In genomic region chr3:102756706-102757105, GRCh38 we compare ENCODE assay signal across 19 cellular contexts.
A peak's percentile ranks its signal among the peaks of the same experiment; 100 is the strongest.
DNase-seq lines count a peak whose midpoint lies in the region; ATAC-seq, FAIRE-seq and TF ChIP-seq lines count a peak whose summit lies in the region.
"Had no signal": no experiment of that assay in that cellular context is flagged by ENCODE, and none has a peak within 500 bp of the region (broad histone marks: within the 10 kb centered on the region; RNA-seq: fewer than 3 reads in every experiment).

No MANE protein-coding gene starts in this region.

- POLR2A ChIA-PET in H1 (lab: Charles Lee; ENCODE audit: partially characterized antibody) = no interaction called here

- H2BK15ac ChIP-seq in H1 (ENCODE audit: low read length) = no peak overlapping the region

- no peak overlapping the region for H3K18ac ChIP-seq in H1 (ENCODE audit: extremely low read depth, low read length)
- H3K18ac ChIP-seq in trophoblast cell (ENCODE audit: low read length) = no peak overlapping the region

- H4K5ac ChIP-seq in H1 (ENCODE audit: insufficient read length, low read depth, low read length) = no peak overlapping the region

- no peaks in the 10 kb centered on the region for H3K79me1 ChIP-seq in H1 (ENCODE audit: low read depth, low read length)
- no peaks in the 10 kb centered on the region for H3K79me1 ChIP-seq in trophoblast cell (ENCODE audit: low read length)

- H3K4me1 ChIP-seq in H1 (replicated peaks in 1 of 4; ENCODE audit: control insufficient read depth in 3 of 4, insufficient read depth in 4 of 4, low read length in 3 of 4) (no peaks in the 10 kb centered on the region), right lobe of liver (peaks cover 0 to 22% (median 6%) of the 10 kb centered on the region in 4 donors), trophoblast cell (ENCODE audit: control insufficient read depth in 1 of 2, insufficient read depth in 2 of 2, low read length in 2 of 2) (no peaks in the 10 kb centered on the region)
- H3K4me1 ChIP-seq: Caco-2 had no signal

- no peak overlapping the region for H2BK20ac ChIP-seq in H1 (ENCODE audit: low read length)

- intact Hi-C loops in right lobe of liver (cut with DNase I) = no loop called here

- WGBS in H1 (ENCODE audit: extremely low coverage in 1 of 2, insufficient coverage in 1 of 2, insufficient read length in 1 of 2, insufficient replicate concordance in 2 of 2, low coverage in 1 of 2, low lambda C conversion rate in 2 of 2, missing lambda C conversion rate in 1 of 2), 2 experiments = 92% methylated on average over 2 of the region's 2 CpGs; no CpG with 5 or more reads in 1 of the 2 experiments
- WGBS in right lobe of liver (ENCODE audit: insufficient coverage, low coverage, low lambda C conversion rate, missing lambda C conversion rate) = 20% methylated on average over 2 of the region's 2 CpGs
- WGBS in trophoblast cell (ENCODE audit: extremely low coverage, insufficient coverage, insufficient read length) = no CpG with 5 or more reads among the region's 2 CpGs

- no peaks in the 10 kb centered on the region for H4K20me1 ChIP-seq in H1 (replicated peaks in 1 of 2; ENCODE audit: control insufficient read depth in 1 of 2, insufficient read depth in 2 of 2, low read length in 2 of 2)

- H3K23me2 ChIP-seq in H1 (ENCODE audit: low read depth, low read length) = no peaks in the 10 kb centered on the region

- H3K23ac ChIP-seq in H1 (ENCODE audit: insufficient read length) (no peak overlapping the region), trophoblast cell (ENCODE audit: low read length) (no peak overlapping the region)

- no peak for TF ChIP-seq CTCF in LNCaP clone FGC (IDR thresholded peaks at IDR 0.05; ENCODE audit: control insufficient read depth, extremely low read depth, insufficient read depth)
- no peak for TF ChIP-seq CTCF in H1 (IDR thresholded peaks at IDR 0.05; ENCODE audit: control extremely low read depth in 1 of 3, insufficient read depth in 1 of 3, low read depth in 1 of 3, low read length in 3 of 3)
- TF ChIP-seq CTCF in right lobe of liver (IDR thresholded peaks at IDR 0.05) = no peak

- H2AK5ac ChIP-seq in H1 (ENCODE audit: low read depth, low read length) = no peak overlapping the region
- no peak overlapping the region for H2AK5ac ChIP-seq in trophoblast cell (ENCODE audit: low read length)

- H3K14ac ChIP-seq in H1 (ENCODE audit: insufficient read length) = no peak overlapping the region
- no peak overlapping the region for H3K14ac ChIP-seq in trophoblast cell (ENCODE audit: low read length)

- H2BK120ac ChIP-seq in H1 (replicated peaks; ENCODE audit: low read depth, low read length) (no peak overlapping the region), trophoblast cell (ENCODE audit: insufficient read depth, low read length, poor library complexity) (no peak overlapping the region)

- FAIRE-seq in H1 (lab: Jason Lieb, UNC) = no peak
- FAIRE-seq: A204.1, D721Med, GM12892, GM18507, K562 had no signal

- H3K36me3 ChIP-seq in H1 (ENCODE audit: control insufficient read depth in 2 of 4, insufficient read depth in 4 of 4, low read length in 3 of 4) (no peaks in the 10 kb centered on the region), right lobe of liver (no peaks in the 10 kb centered on the region), trophoblast cell (ENCODE audit: control insufficient read depth in 1 of 2, insufficient read depth in 2 of 2, low read length in 2 of 2) (no peaks in the 10 kb centered on the region)
- H3K36me3 ChIP-seq: HAP-1 had no signal

- H3K4ac ChIP-seq in H1 (replicated peaks; ENCODE audit: insufficient read length, low read depth, low read length) = no peak overlapping the region
- no peak overlapping the region for H3K4ac ChIP-seq in trophoblast cell (ENCODE audit: low read depth, low read length)

- H3K9ac ChIP-seq in H1 (replicated peaks in 1 of 4; ENCODE audit: extremely low read depth in 1 of 4, low read depth in 3 of 4, low read length in 3 of 4) (no peak overlapping the region), trophoblast cell (ENCODE audit: low read length) (no peak overlapping the region)

- H3K4me3 Mint-ChIP-seq in activated naive CD4-positive, alpha-beta T cell treated with anti-CD3 and anti-CD28 coated beads, Interleukin-2, amount 10 ng/mL, durations not matched to agents 7 days and 5 days = no peak overlapping the region
- H3K4me3 Mint-ChIP-seq: CD4-positive, alpha-beta T cell had no signal

- H4K12ac ChIP-seq in trophoblast cell (ENCODE audit: low read depth, low read length) = no peak overlapping the region

- no peaks in the 10 kb centered on the region for H3K4me1 Mint-ChIP-seq in activated naive CD4-positive, alpha-beta T cell treated with anti-CD3 and anti-CD28 coated beads, Interleukin-2, amount 10 ng/mL, durations not matched to agents 7 days and 5 days

- no peaks in the 10 kb centered on the region for H3K79me2 ChIP-seq in H1 (ENCODE audit: control insufficient read depth in 1 of 2, insufficient read depth in 2 of 2, low read length in 2 of 2)
- no peaks in the 10 kb centered on the region for H3K79me2 ChIP-seq in trophoblast cell (ENCODE audit: control insufficient read depth, insufficient read depth, low read length, poor library complexity)

- H3K9me3 Mint-ChIP-seq in activated naive CD4-positive, alpha-beta T cell treated with anti-CD3 and anti-CD28 coated beads, Interleukin-2, amount 10 ng/mL, durations not matched to agents 7 days and 5 days = no peaks in the 10 kb centered on the region

- no peaks in the 10 kb centered on the region for H3K36me3 Mint-ChIP-seq in activated naive CD4-positive, alpha-beta T cell treated with anti-CD3 and anti-CD28 coated beads, Interleukin-2, amount 10 ng/mL, durations not matched to agents 7 days and 5 days

- TF ChIP-seq EP300 in H1 (IDR thresholded peaks at IDR 0.05; ENCODE audit: borderline replicate concordance in 1 of 2, low read depth in 2 of 2, low read length in 2 of 2) = no peak

- H2BK5ac ChIP-seq in H1 (ENCODE audit: low read depth, low read length) (no peak overlapping the region), trophoblast cell (ENCODE audit: low read depth, low read length, poor library complexity) (no peak overlapping the region)

- H4K91ac ChIP-seq in H1 (replicated peaks; ENCODE audit: insufficient read length, low read length) (no peak overlapping the region), trophoblast cell (ENCODE audit: low read depth, low read length) (no peak overlapping the region)

- H3K27ac ChIP-seq in H1 (ENCODE audit: low read depth, low read length) (no peak overlapping the region), right lobe of liver (peak overlapping the region in 2 of 3 donors; percentile 33 to 44), trophoblast cell (ENCODE audit: low read depth, low read length) (no peak overlapping the region)
- H3K27ac ChIP-seq: C4-2B had no signal

- no peaks in the 10 kb centered on the region for H3K27me3 ChIP-seq in H1 (replicated peaks in 1 of 4; ENCODE audit: control insufficient read depth in 3 of 4, extremely low read depth in 1 of 4, insufficient read depth in 3 of 4, low read length in 3 of 4)
- H3K27me3 ChIP-seq in right lobe of liver = no peaks in the 10 kb centered on the region
- no peaks in the 10 kb centered on the region for H3K27me3 ChIP-seq in trophoblast cell (ENCODE audit: insufficient read depth, low read length)

- peak; percentile 89 to 95 (median 92) for ATAC-seq in right lobe of liver
- ATAC-seq: K562 had no signal

- no peak overlapping the region for H3K56ac ChIP-seq in H1 (replicated peaks; ENCODE audit: insufficient read length, low read depth, low read length)

- CTCF ChIA-PET in H1 (lab: Charles Lee; ENCODE audit: partially characterized antibody) = no interaction called here
- CTCF ChIA-PET in activated naive CD4-positive, alpha-beta T cell treated with anti-CD3 and anti-CD28 coated beads, Interleukin-2, amount 10 ng/mL, durations not matched to agents 7 days and 5 days (lab: Charles Lee) = no interaction called here

- no peaks in the 10 kb centered on the region for H3K27me3 Mint-ChIP-seq in activated naive CD4-positive, alpha-beta T cell treated with anti-CD3 and anti-CD28 coated beads, Interleukin-2, amount 10 ng/mL, durations not matched to agents 7 days and 5 days
- H3K27me3 Mint-ChIP-seq: CD4-positive, alpha-beta T cell had no signal

- H2AFZ ChIP-seq in H1 (ENCODE audit: low read length) (no peak overlapping the region), trophoblast cell (ENCODE audit: insufficient read depth, low read length, poor library complexity) (no peak overlapping the region)

- TF ChIP-seq POLR2A in H1 (IDR thresholded peaks at IDR 0.05; ENCODE audit: control extremely low read depth in 1 of 2, low read depth in 2 of 2, low read length in 2 of 2) (no peak), right lobe of liver (IDR thresholded peaks at IDR 0.05) (no peak)

- no peak overlapping the region for H3K27ac Mint-ChIP-seq in activated naive CD4-positive, alpha-beta T cell treated with anti-CD3 and anti-CD28 coated beads, Interleukin-2, amount 10 ng/mL, durations not matched to agents 7 days and 5 days
- H3K27ac Mint-ChIP-seq: CD4-positive, alpha-beta T cell had no signal

- H2BK12ac ChIP-seq in H1 (ENCODE audit: low read depth, low read length) (no peak overlapping the region), trophoblast cell (ENCODE audit: low read length) (no peak overlapping the region)

- DNase-seq in LNCaP clone FGC (ENCODE audit: low read depth) (peak; percentile 65), OCI-M1 (lab: John Stamatoyannopoulos, UW) (peak; percentile 17), H1 (ENCODE audit: low read depth in 1 of 2, low spot score in 2 of 2) (no peak), right lobe of liver (no peak), trophoblast cell (no peak), NCI-H1436 (lab: John Stamatoyannopoulos, UW) (no peak), foreskin melanocyte (no peak)
- no peak for DNase-seq in activated naive CD4-positive, alpha-beta T cell treated with anti-CD3 and anti-CD28 coated beads, Interleukin-2, amount 10 ng/mL, durations not matched to agents 7 days and 5 days
- DNase-seq: AML-193; Caco-2; CD4-positive, alpha-beta T cell; GDM1 had no signal

- no peaks in the 10 kb centered on the region for H3K9me3 ChIP-seq in H1 (ENCODE audit: insufficient read depth in 2 of 2, low read depth in 1 of 2, low read length in 1 of 2)
- no peaks in the 10 kb centered on the region for H3K9me3 ChIP-seq in right lobe of liver
- H3K9me3 ChIP-seq in trophoblast cell (ENCODE audit: insufficient read depth, low read depth, low read length) = no peaks in the 10 kb centered on the region
- H3K9me3 ChIP-seq: Caco-2, HAP-1 had no signal

- no peak for TF ChIP-seq RAD21 in H1 (IDR thresholded peaks at IDR 0.05 in 1 of 2, conservative IDR thresholded peaks at IDR 0.05 in 1 of 2; ENCODE audit: low read depth in 2 of 2, low read length in 2 of 2)

- H3K4me3 ChIP-seq in LNCaP clone FGC (ENCODE audit: low read depth, low read length) = no peak overlapping the region
- no peak overlapping the region for H3K4me3 ChIP-seq in H1 (ENCODE audit: extremely low read depth in 1 of 4, insufficient read depth in 2 of 4, low read depth in 3 of 4, low read length in 4 of 4)
- H3K4me3 ChIP-seq in right lobe of liver = no peak overlapping the region
- no peak overlapping the region for H3K4me3 ChIP-seq in trophoblast cell (ENCODE audit: low read depth, low read length)
- H3K4me3 ChIP-seq: HAP-1, K562 had no signal

- H3K4me2 ChIP-seq in H1 (ENCODE audit: insufficient read depth in 1 of 2, low read depth in 2 of 2, low read length in 2 of 2) (no peak overlapping the region), trophoblast cell (ENCODE audit: low read length) (no peak overlapping the region)

- H4K8ac ChIP-seq in H1 (ENCODE audit: extremely low read depth, insufficient read depth, low read length) = no peak overlapping the region
- no peak overlapping the region for H4K8ac ChIP-seq in trophoblast cell (ENCODE audit: low read depth, low read length)

Comparison
In these comparisons a context has a peak if more than half of its experiments do, and no peak if none do; other contexts are left out.
1. DNase-seq: peak in LNCaP clone FGC (single experiment) and OCI-M1 (single experiment); none in H1 (0 of 2), right lobe of liver (0 of 3), activated naive CD4-positive, alpha-beta T cell treated with anti-CD3 and anti-CD28 coated beads, Interleukin-2, amount 10 ng/mL, durations not matched to agents 7 days and 5 days (single experiment), trophoblast cell (0 of 2), NCI-H1436 (single experiment) and foreskin melanocyte (single experiment).
2. H3K27ac ChIP-seq: peak in right lobe of liver (2 of 3); none in H1 (single experiment) and trophoblast cell (single experiment).